29 cellular contexts compared by ENCODE assay signal in genomic region chr17:69407759-69408158, GRCh38.
"Had no signal": no experiment of that assay in that cellular context is flagged by ENCODE, and none has a peak within 500 bp of the region (broad histone marks: within the 10 kb centered on the region; RNA-seq: fewer than 3 reads in every experiment).

No MANE protein-coding gene starts in this region.

- H3K4me3 Mint-ChIP-seq: dendritic cell treated with granulocyte-macrophage colony-stimulating factor and Interleukin-4, amounts not matched to agents 40 ng/mL and 50 ng/mL, for 4 days; effector memory CD8-positive, alpha-beta T cell; endodermal cell had no signal

- H3K36me3 ChIP-seq: colonic mucosa, esophagus muscularis mucosa, esophagus squamous epithelium, gastrocnemius medialis, gastroesophageal sphincter, heart left ventricle, heart right ventricle had no signal

- H3K27me3 ChIP-seq: colonic mucosa, esophagus muscularis mucosa, esophagus squamous epithelium, foreskin keratinocyte, gastrocnemius medialis, gastroesophageal sphincter, heart left ventricle had no signal

- H3K27ac ChIP-seq: colonic mucosa, coronary artery, dorsolateral prefrontal cortex, epithelial cell of prostate, esophagus muscularis mucosa, esophagus squamous epithelium, foreskin keratinocyte, gastrocnemius medialis, gastroesophageal sphincter, heart left ventricle, heart right ventricle had no signal

- H3K4me3 ChIP-seq: colonic mucosa, coronary artery, dorsolateral prefrontal cortex, esophagus muscularis mucosa, esophagus squamous epithelium, gastrocnemius medialis, gastroesophageal sphincter, heart left ventricle, heart right ventricle had no signal

- H3K27ac Mint-ChIP-seq: dendritic cell treated with granulocyte-macrophage colony-stimulating factor and Interleukin-4, amounts not matched to agents 40 ng/mL and 50 ng/mL, for 4 days; effector memory CD8-positive, alpha-beta T cell; endodermal cell had no signal

- H3K9me3 Mint-ChIP-seq: dendritic cell treated with granulocyte-macrophage colony-stimulating factor and Interleukin-4, amounts not matched to agents 40 ng/mL and 50 ng/mL, for 4 days; effector memory CD8-positive, alpha-beta T cell had no signal

- H3K9me3 ChIP-seq: colonic mucosa, esophagus muscularis mucosa, esophagus squamous epithelium, gastrocnemius medialis, gastroesophageal sphincter, heart left ventricle, heart right ventricle had no signal

- H3K27me3 Mint-ChIP-seq: effector memory CD8-positive, alpha-beta T cell had no signal

- FAIRE-seq: colon, endometrium, endothelial cell of umbilical vein, frontal cortex had no signal

- ATAC-seq: effector memory CD8-positive, alpha-beta T cell; esophagus mucosa; foreskin keratinocyte; gastrocnemius medialis; gastroesophageal sphincter; heart left ventricle; heart right ventricle had no signal

- DNase-seq: colonic mucosa; cortex of kidney; dermis blood vessel endothelial cell; dorsolateral prefrontal cortex; effector CD4-positive, alpha-beta T cell; effector CD8-positive, alpha-beta T cell; effector memory CD4-positive, alpha-beta T cell; effector memory CD8-positive, alpha-beta T cell; endodermal cell; erythroblast; esophagus squamous epithelium; foreskin fibroblast; foreskin keratinocyte; foreskin melanocyte; gastrocnemius medialis; glutamatergic neuron; head of caudate nucleus; heart left ventricle; heart right ventricle had no signal

- H3K4me1 ChIP-seq: colonic mucosa, esophagus muscularis mucosa, esophagus squamous epithelium, foreskin keratinocyte, gastrocnemius medialis, gastroesophageal sphincter, heart left ventricle, heart right ventricle had no signal
